Comparison of ENCODE assay signal across 8 cellular contexts in the genomic region with DNA sequence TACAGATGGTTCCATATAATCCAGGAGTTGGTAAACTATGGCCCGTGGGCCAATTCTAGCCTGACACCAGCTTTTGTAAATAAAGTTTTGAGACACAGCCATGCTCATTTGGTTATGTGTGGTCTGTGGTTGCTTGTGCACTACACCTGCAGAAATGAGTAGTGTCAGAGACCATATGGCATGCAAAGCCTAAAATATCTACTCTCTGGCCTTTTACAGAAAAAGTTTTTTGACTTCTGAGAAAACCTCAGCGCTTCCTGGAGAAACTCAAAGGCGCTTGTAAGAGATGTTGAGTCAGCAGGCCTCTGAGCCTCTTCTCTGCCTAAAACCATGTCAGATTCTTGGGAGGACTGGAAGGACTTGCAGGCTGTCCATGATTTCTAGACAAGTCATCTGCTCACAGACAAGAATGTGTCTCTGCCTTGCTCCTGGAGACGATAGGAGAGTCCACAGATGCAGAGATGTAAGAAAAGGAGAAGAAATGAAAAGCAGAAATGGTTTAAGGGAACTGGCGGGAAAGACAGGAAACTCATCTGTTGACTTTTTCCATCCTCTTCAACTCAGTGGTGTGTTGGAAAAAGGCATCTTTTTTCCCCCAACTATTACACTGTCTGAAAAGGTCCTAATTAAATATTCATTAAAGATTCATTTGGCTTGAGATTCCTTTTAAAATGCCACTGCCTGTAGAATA. TPM values are rescaled to one million over a fixed set of nuclear protein-coding genes. Genes with fewer than 3 reads are reported as not detected.
A peak's percentile ranks its signal among the peaks of the same experiment; 100 is the strongest.
DNase-seq lines count a peak whose midpoint lies in the region; ATAC-seq and TF ChIP-seq lines count a peak whose summit lies in the region.

No MANE protein-coding gene starts in this region.

- intact Hi-C loops in activated T-helper 2 cell treated with anti-CD3 and anti-CD28 coated beads, Interferon-gamma antibody, Interleukin-2, Interleukin-4, amounts not matched to agents 10 μg/mL and 5 μg/mL and 100 μg/mL, durations not matched to agents 14 hours and 24 hours and 36 hours (cut with micrococcal nuclease) = loop anchor here (1.0 to 5.0 kb wide), 4 partner anchors 32 to 393 kb away; no protein-coding TSS in a partner anchor
- intact Hi-C loops in lower leg skin (cut with DNase I; ENCODE audit: low total_unique reads) = no loop called here

- TF ChIP-seq CTCF in GM06990 (IDR thresholded peaks at IDR 0.05; ENCODE audit: insufficient read depth, low read length, poor library complexity, severe bottlenecking) (no peak), lower leg skin (IDR thresholded peaks at IDR 0.05) (no peak)

- peaks cover 7% of the 10 kb centered on the region for H3K36me3 ChIP-seq in GM06990 (ENCODE audit: control insufficient read depth, insufficient read depth, low read length)

- peaks cover 66% of the 10 kb centered on the region for H3K36me3 Mint-ChIP-seq in activated T-helper 2 cell treated with anti-CD3 and anti-CD28 coated beads, Interferon-gamma antibody, Interleukin-2, Interleukin-4, amounts not matched to agents 10 μg/mL and 5 μg/mL and 100 μg/mL, durations not matched to agents 14 hours and 24 hours and 36 hours (ENCODE audit: low read depth)

- H3K4me1 Mint-ChIP-seq in activated T-helper 2 cell treated with anti-CD3 and anti-CD28 coated beads, Interferon-gamma antibody, Interleukin-2, Interleukin-4, amounts not matched to agents 10 μg/mL and 5 μg/mL and 100 μg/mL, durations not matched to agents 14 hours and 24 hours and 36 hours (ENCODE audit: low read depth) = peaks cover 78% of the 10 kb centered on the region

- no peak for TF ChIP-seq POLR2A in lower leg skin (IDR thresholded peaks at IDR 0.05)

- peak overlapping the region; percentile 67 for H3K4me3 Mint-ChIP-seq in activated T-helper 2 cell treated with anti-CD3 and anti-CD28 coated beads, Interferon-gamma antibody, Interleukin-2, Interleukin-4, amounts not matched to agents 10 μg/mL and 5 μg/mL and 100 μg/mL, durations not matched to agents 14 hours and 24 hours and 36 hours (ENCODE audit: low read depth)

- H3K27me3 Mint-ChIP-seq in activated T-helper 2 cell treated with anti-CD3 and anti-CD28 coated beads, Interferon-gamma antibody, Interleukin-2, Interleukin-4, amounts not matched to agents 10 μg/mL and 5 μg/mL and 100 μg/mL, durations not matched to agents 14 hours and 24 hours and 36 hours (ENCODE audit: low read depth) = no peaks in the 10 kb centered on the region

- no peaks in the 10 kb centered on the region for H3K27me3 ChIP-seq in GM06990 (replicated peaks; ENCODE audit: control insufficient read depth, insufficient read depth, low read length)

- peak overlapping the region; percentile 24 for H3K4me3 ChIP-seq in GM06990 (replicated peaks; ENCODE audit: low read depth, low read length)
- H3K4me3 ChIP-seq in lower leg skin (ENCODE audit: low read depth, poor library complexity, severe bottlenecking) = no peak overlapping the region

- peak; percentile 71 for DNase-seq in GM06990 (ENCODE audit: extremely low read depth, insufficient read length)
- DNase-seq in KG1 (lab: John Stamatoyannopoulos, UW) = peak; percentile 40
- peak; percentile 64 for DNase-seq in activated T-helper 2 cell treated with anti-CD3 and anti-CD28 coated beads, Interferon-gamma antibody, Interleukin-2, Interleukin-4, amounts not matched to agents 10 μg/mL and 5 μg/mL and 100 μg/mL, durations not matched to agents 14 hours and 24 hours and 36 hours (ENCODE audit: low spot score)
- peak; percentile 48 for DNase-seq in stimulated activated naive CD8-positive, alpha-beta T cell treated with anti-CD3 and anti-CD28 coated beads, Interleukin-15, Interleukin-2, amounts not matched to agents 100 U/mL and 50 U/mL, for 24 hours
- no peak for DNase-seq in foreskin melanocyte
- DNase-seq in lower leg skin (ENCODE audit: low spot score in 2 of 2) = no peak
- DNase-seq in AG08396 (ENCODE audit: low spot score) = no peak

- peak overlapping the region; percentile 90 for H3K27ac Mint-ChIP-seq in activated T-helper 2 cell treated with anti-CD3 and anti-CD28 coated beads, Interferon-gamma antibody, Interleukin-2, Interleukin-4, amounts not matched to agents 10 μg/mL and 5 μg/mL and 100 μg/mL, durations not matched to agents 14 hours and 24 hours and 36 hours

- no peaks in the 10 kb centered on the region for H3K9me3 Mint-ChIP-seq in activated T-helper 2 cell treated with anti-CD3 and anti-CD28 coated beads, Interferon-gamma antibody, Interleukin-2, Interleukin-4, amounts not matched to agents 10 μg/mL and 5 μg/mL and 100 μg/mL, durations not matched to agents 14 hours and 24 hours and 36 hours

- 80 to 84% methylated on average over 5 of the region's 5 CpGs for WGBS in lower leg skin, 2 donors

- peak; percentile 80 for ATAC-seq in GM21515 (IDR thresholded peaks at IDR 0.05; ENCODE audit: unreplicated experiment)
- ATAC-seq in stimulated activated naive CD8-positive, alpha-beta T cell treated with anti-CD3 and anti-CD28 coated beads, Interleukin-15, Interleukin-2, amounts not matched to agents 100 U/mL and 50 U/mL, for 24 hours = peak; percentile 82

RNA-seq across cellular contexts. Expression of a gene that starts 5.2 kb away (rescaled TPM):
- total RNA-seq in activated T-helper 2 cell treated with anti-CD3 and anti-CD28 coated beads, Interferon-gamma antibody, Interleukin-2, Interleukin-4, amounts not matched to agents 10 μg/mL and 5 μg/mL and 100 μg/mL, durations not matched to agents 14 hours and 24 hours and 36 hours = 14.3 and 20.1 TPM in 2 replicates
- 10 to 100 TPM; 66.6 to 96.7 (median 82.1) TPM for total RNA-seq in lower leg skin

Comparison
In these comparisons a context has a peak if more than half of its experiments do, and no peak if none do; other contexts are left out.
1. DNase-seq: peak in GM06990 (single experiment), KG1 (single experiment), activated T-helper 2 cell treated with anti-CD3 and anti-CD28 coated beads, Interferon-gamma antibody, Interleukin-2, Interleukin-4, amounts not matched to agents 10 μg/mL and 5 μg/mL and 100 μg/mL, durations not matched to agents 14 hours and 24 hours and 36 hours (single experiment) and stimulated activated naive CD8-positive, alpha-beta T cell treated with anti-CD3 and anti-CD28 coated beads, Interleukin-15, Interleukin-2, amounts not matched to agents 100 U/mL and 50 U/mL, for 24 hours (single experiment); none in foreskin melanocyte (single experiment), lower leg skin (0 of 2) and AG08396 (single experiment).